ENCODE assay signal across 1 cellular context in genomic region chr19:4867534-4868285, GRCh38.
TF ChIP-seq lines count a peak whose summit lies in the region.

Gene PLIN3, minus strand, starts transcription at chr19:4867667. Its CDS starts 6,273 bp downstream, at chr19:4861394.

TF ChIP-seq in HepG2, 621 proteins besides CTCF, POLR2A, EP300 and RAD21 (continued from another document and continues in another):
- TF ChIP-seq AHDC1 (CRISPR knock-in tag; IDR thresholded peaks at IDR 0.05; ENCODE audit: borderline replicate concordance) (no peak), ZNF124 (CRISPR knock-in tag; IDR thresholded peaks at IDR 0.05) (no peak), ATM (IDR thresholded peaks at IDR 0.05; ENCODE audit: borderline replicate concordance) (no peak), ZMAT5 (CRISPR knock-in tag; IDR thresholded peaks at IDR 0.05; ENCODE audit: borderline replicate concordance, low read depth) (no peak), ZNF878 (CRISPR knock-in tag; IDR thresholded peaks at IDR 0.05) (no peak), ZFX (CRISPR knock-in tag; IDR thresholded peaks at IDR 0.05; ENCODE audit: low read depth) (no peak), LCORL (IDR thresholded peaks at IDR 0.05) (no peak), LCORL (CRISPR knock-in tag; IDR thresholded peaks at IDR 0.05) (peak; percentile 84), TGIF2 (CRISPR knock-in tag; IDR thresholded peaks at IDR 0.05) (peak; percentile 57; the same call in 1 of the 2 replicates), RCOR2 (CRISPR knock-in tag; IDR thresholded peaks at IDR 0.05) (peak; percentile 86; the same call in 1 of the 2 replicates), THAP11 (CRISPR knock-in tag; IDR thresholded peaks at IDR 0.05) (no peak), ZNF501 (CRISPR knock-in tag; IDR thresholded peaks at IDR 0.05) (peak; percentile 52), IKZF1 (IDR thresholded peaks at IDR 0.05) (no peak), HBP1 (CRISPR knock-in tag; IDR thresholded peaks at IDR 0.05; ENCODE audit: low read depth) (no peak), HMGA1 (CRISPR knock-in tag; conservative IDR thresholded peaks at IDR 0.05) (no peak), ZNF646 (CRISPR knock-in tag; IDR thresholded peaks at IDR 0.05) (peak; percentile 93), ZNF12 (CRISPR knock-in tag; IDR thresholded peaks at IDR 0.05) (no peak), FOXA1 (IDR thresholded peaks at IDR 0.05) (peak; percentile 76), FOXA1 (CRISPR knock-in tag; IDR thresholded peaks at IDR 0.05) (peak; percentile 67), BCLAF1 (IDR thresholded peaks at IDR 0.05) (no peak), JARID2 (CRISPR knock-in tag; IDR thresholded peaks at IDR 0.05; ENCODE audit: insufficient replicate concordance) (no peak), SMARCC2 (IDR thresholded peaks at IDR 0.05) (no peak), ZNF331 (CRISPR knock-in tag; IDR thresholded peaks at IDR 0.05) (no peak), ZC3H4 (CRISPR knock-in tag; IDR thresholded peaks at IDR 0.05; ENCODE audit: borderline replicate concordance) (no peak), CERS6 (CRISPR knock-in tag; IDR thresholded peaks at IDR 0.05) (no peak), ZFP91 (CRISPR knock-in tag; IDR thresholded peaks at IDR 0.05; ENCODE audit: borderline replicate concordance) (peak; percentile 75; the same call in 1 of the 2 replicates), ZNF264 (CRISPR knock-in tag; IDR thresholded peaks at IDR 0.05) (no peak), MED1 (CRISPR knock-in tag; IDR thresholded peaks at IDR 0.05) (peak; percentile 44; the same call in 1 of the 2 replicates), POLR2AphosphoS5 (IDR thresholded peaks at IDR 0.05; ENCODE audit: low read depth, low read length) (peak; percentile 66), ZBTB34 (CRISPR knock-in tag; IDR thresholded peaks at IDR 0.05) (no peak), KDM3A (CRISPR knock-in tag; IDR thresholded peaks at IDR 0.05; ENCODE audit: low read depth) (0 out of 2 replicates have a peak, but pooled peaks have one; percentile 17), HDAC1 (CRISPR knock-in tag; IDR thresholded peaks at IDR 0.05) (peak; percentile 87), ZNF83 (CRISPR knock-in tag; IDR thresholded peaks at IDR 0.05; ENCODE audit: borderline replicate concordance) (peak; percentile 43; the same call in 1 of the 2 replicates), PATZ1 (CRISPR knock-in tag; IDR thresholded peaks at IDR 0.05) (peak; percentile 82), MTA1 (CRISPR knock-in tag; IDR thresholded peaks at IDR 0.05; ENCODE audit: borderline replicate concordance) (no peak; the same call in 1 of the 2 replicates)
